8 cellular contexts compared by ENCODE assay signal in genomic region chr13:41061914-41062837, GRCh38. TPM values are rescaled to one million over a fixed set of nuclear protein-coding genes. Genes with fewer than 3 reads are reported as not detected.
DNase-seq lines count a peak whose midpoint lies in the region; ATAC-seq, FAIRE-seq and TF ChIP-seq lines count a peak whose summit lies in the region.

No MANE protein-coding gene starts in this region.

- 9% methylated on average over 15 of the region's 24 CpGs for WGBS in HepG2 (ENCODE audit: low lambda C conversion rate)

- intact Hi-C loops in HepG2 (cut with micrococcal nuclease; ENCODE audit: unreplicated experiment): loop anchor here (1.0 to 5.0 kb wide), 5 partner anchors 57 to 275 kb away; partner anchors contain the start of genes KBTBD6, NAA16 and SLC25A15

- TF ChIP-seq EP300 in HepG2 (IDR thresholded peaks at IDR 0.05; ENCODE audit: low read depth in 2 of 2, low read length in 2 of 2): no peak
- TF ChIP-seq EP300 in HepG2 (CRISPR knock-in tag; IDR thresholded peaks at IDR 0.05; ENCODE audit: borderline replicate concordance): no peak

- TF ChIP-seq CTCF in OCI-LY1 (IDR thresholded peaks at IDR 0.05; ENCODE audit: low read length) (no peak), HepG2 (CRISPR knock-in tag; IDR thresholded peaks at IDR 0.05) (no peak), thoracic aorta (IDR thresholded peaks at IDR 0.05) (no peak)

- in situ Hi-C loops in HepG2 (cut with HindIII; ENCODE audit: extremely low pct_ligation_motif_present, low pct_unique_long_range_greater_than_20kb): loop anchor here (10.0 kb wide), 1 partner anchor 133 kb away; the partner anchor contains the start of gene KBTBD7

- H3K4me1 ChIP-seq in OCI-LY1 (ENCODE audit: insufficient read depth, low read length, severe bottlenecking): peaks cover 41% of the 10 kb centered on the region
- H3K4me1 ChIP-seq in HepG2 (ENCODE audit: insufficient read depth, low read length): peaks cover 44% of the 10 kb centered on the region
- peaks cover 44 to 59% of the 10 kb centered on the region in 2 donors for H3K4me1 ChIP-seq in thoracic aorta (ENCODE audit: control insufficient read depth in 1 of 2, low read depth in 2 of 2)

- H3K27me3 ChIP-seq in OCI-LY1 (ENCODE audit: insufficient read depth, low read length) (no peaks in the 10 kb centered on the region), HepG2 (ENCODE audit: control insufficient read depth in 1 of 2, insufficient read depth in 2 of 2, low read length in 2 of 2) (no peaks in the 10 kb centered on the region; a peak in 1 of 5 replicates), thoracic aorta (replicated peaks; ENCODE audit: insufficient read depth) (no peaks in the 10 kb centered on the region)

- H3K36me3 ChIP-seq in OCI-LY1 (ENCODE audit: insufficient read depth, low read length) (peaks cover 26% of the 10 kb centered on the region), HepG2 (replicated peaks in 1 of 2; ENCODE audit: control insufficient read depth in 1 of 2, insufficient read depth in 2 of 2, low read length in 2 of 2) (peaks cover 2 to 19% of the 10 kb centered on the region in 2 experiments), thoracic aorta (peaks cover 8% of the 10 kb centered on the region)

- H3K9me3 ChIP-seq in OCI-LY1 (ENCODE audit: low read length): no peaks in the 10 kb centered on the region
- H3K9me3 ChIP-seq in HepG2 (ENCODE audit: low read length): no peaks in the 10 kb centered on the region
- no peaks in the 10 kb centered on the region for H3K9me3 ChIP-seq in thoracic aorta

- POLR2A ChIA-PET in HepG2 (lab: Yijun Ruan, JAX): interaction anchor here (1.0 to 2.7 kb wide), 5 partner anchors 15 to 198 kb away, joined by 3 to 35 read pairs (median 7); partner anchors contain the start of gene ELF1

- H3K9me2 ChIP-seq in OCI-LY1 (ENCODE audit: low read depth, low read length): no peaks in the 10 kb centered on the region

- no peak; the same call in 1 of the 2 replicates for TF ChIP-seq RAD21 in HepG2 (CRISPR knock-in tag; IDR thresholded peaks at IDR 0.05)

- H3F3A ChIP-seq in OCI-LY1 (ENCODE audit: insufficient read depth, low read length): no peaks in the 10 kb centered on the region

- H2AFZ ChIP-seq in OCI-LY1 (ENCODE audit: low read length) (no peak overlapping the region), HepG2 (ENCODE audit: low read length) (no peak overlapping the region)

- DNase-seq in AG08396 (ENCODE audit: low spot score): peak; percentile 62
- no peak for DNase-seq in HepG2 (ENCODE audit: low spot score)
- no peak for DNase-seq in thoracic aorta (ENCODE audit: low spot score)
- DNase-seq in cerebellar nuclear complex (lab: John Stamatoyannopoulos, UW): no peak

- ATAC-seq in GM18520 (IDR thresholded peaks at IDR 0.05; ENCODE audit: unreplicated experiment): peak; percentile 17
- peak; percentile 20 for ATAC-seq in HG03039 (IDR thresholded peaks at IDR 0.05; ENCODE audit: unreplicated experiment)
- peak; percentile 32 for ATAC-seq in HepG2
- peak; percentile 49 for ATAC-seq in thoracic aorta (ENCODE audit: insufficient number of reproducible peaks, low FRiP score, low read depth)

- no peak for TF ChIP-seq POLR2A in HepG2 (IDR thresholded peaks at IDR 0.05; ENCODE audit: insufficient read depth in 1 of 2, low read depth in 2 of 2, low read length in 2 of 2)

- CTCF ChIA-PET in HepG2 (lab: Yijun Ruan, JAX; ENCODE audit: low intra/inter-chr PET ratio, low total read pairs): no interaction called here

- no peak for FAIRE-seq in HepG2 (lab: Jason Lieb, UNC)

- peak overlapping the region; percentile 92 for H3K9ac ChIP-seq in OCI-LY1 (ENCODE audit: low read length)
- H3K9ac ChIP-seq in HepG2 (ENCODE audit: insufficient read depth, low read depth, low read length): peak overlapping the region; percentile 93

- peaks cover 28% of the 10 kb centered on the region; the same call in 1 of the 2 replicates for H3K79me2 ChIP-seq in OCI-LY1 (ENCODE audit: insufficient read depth, low read length)
- peaks cover 66% of the 10 kb centered on the region for H3K79me2 ChIP-seq in HepG2 (ENCODE audit: insufficient read depth, low read length)

- H3K4me3 ChIP-seq in OCI-LY1 (ENCODE audit: low read depth, low read length, poor library complexity, severe bottlenecking): peak overlapping the region; percentile 79
- H3K4me3 ChIP-seq in HepG2 (replicated peaks in 1 of 3; ENCODE audit: insufficient read depth in 1 of 3, low read depth in 2 of 3, low read length in 3 of 3): peak overlapping the region; percentile 84 to 96 (median 90)
- H3K4me3 ChIP-seq in thoracic aorta: peak overlapping the region; percentile 85

- H3K27ac ChIP-seq in OCI-LY1 (ENCODE audit: low read depth, low read length, poor library complexity, severe bottlenecking) (peak overlapping the region; percentile 90), cingulate gyrus (ENCODE audit: low read depth, low read length) (peak overlapping the region; percentile 98), HepG2 (ENCODE audit: extremely low read length, insufficient read depth, low read length) (peak overlapping the region; percentile 98), thoracic aorta (peak overlapping the region; percentile 98)

- BruUV-seq in HepG2 (replicated peaks; lab: Mats Ljungman, UMichigan): TSS peak; percentile 56

- no peaks in the 10 kb centered on the region for H4K20me1 ChIP-seq in OCI-LY1 (ENCODE audit: insufficient read depth, low read length)
- H4K20me1 ChIP-seq in HepG2 (ENCODE audit: insufficient read depth, low read length): peaks cover 17% of the 10 kb centered on the region

- H3K4me2 ChIP-seq in OCI-LY1 (ENCODE audit: low read length): peak overlapping the region; percentile 73
- H3K4me2 ChIP-seq in HepG2 (ENCODE audit: low read depth, low read length): peak overlapping the region; percentile 86

TF ChIP-seq in HepG2, 621 proteins besides CTCF, POLR2A, EP300 and RAD21 (continues in another document):
- no peak for TF ChIP-seq KLF13 (CRISPR knock-in tag; IDR thresholded peaks at IDR 0.05)

RNA-seq across cellular contexts. Expression of gene WBP4, which starts 0.9 kb away (rescaled TPM):
- total RNA-seq in HepG2 (2016; rRNA removed; fragmentation: Illumina TruSeq; extraction: Trizol) (11.7 and 16.8 TPM in 2 replicates), thoracic aorta (10 to 100 TPM; 11.1 to 16.5 TPM)
- 1.8 and 2.7 TPM in 2 replicates for total RNA-seq in HepG2 (2016; cell fraction: cytosol; rRNA removed; fragmentation: Illumina TruSeq; extraction: Trizol; ENCODE audit: low read depth)
- 12.5 and 16.9 TPM in 2 replicates for total RNA-seq in HepG2 (2016; cell fraction: insoluble cytoplasmic fraction; rRNA removed; fragmentation: Illumina TruSeq; extraction: Trizol)
- 4.5 and 4.9 TPM in 2 replicates for total RNA-seq in HepG2 (2016; cell fraction: membrane; rRNA removed; fragmentation: Illumina TruSeq; extraction: Trizol)
- 8.6 and 8.7 TPM in 2 replicates for total RNA-seq in HepG2 (2016; cell fraction: nucleus; rRNA removed; fragmentation: Illumina TruSeq; extraction: Trizol)
- polyA plus RNA-seq in HepG2 (2011; rRNA removed): 5.6 and 6.7 TPM in 2 replicates
- polyA plus RNA-seq in HepG2 (2011; cell fraction: cytosol; rRNA removed): 2.7 and 3.8 TPM in 2 replicates
- 2.8 and 4.4 TPM in 2 replicates for polyA plus RNA-seq in HepG2 (2011; cell fraction: nucleus; rRNA removed)
- 9.8 and 11.1 TPM in 2 replicates for polyA plus RNA-seq in HepG2 (2012)
- 1.0 and 1.1 TPM in 2 replicates for polyA plus RNA-seq in HepG2 (2016; cell fraction: cytosol; fragmentation: Illumina TruSeq; extraction: Trizol; ENCODE audit: low read depth)
- 18.0 and 18.9 TPM in 2 replicates for polyA plus RNA-seq in HepG2 (2016; cell fraction: insoluble cytoplasmic fraction; fragmentation: Illumina TruSeq; extraction: Trizol; ENCODE audit: low read depth)
- 2.6 and 3.2 TPM in 2 replicates for polyA plus RNA-seq in HepG2 (2016; cell fraction: membrane; fragmentation: Illumina TruSeq; extraction: Trizol; ENCODE audit: low read depth)
- 14.5 and 15.5 TPM in 2 replicates for polyA plus RNA-seq in HepG2 (2016; cell fraction: nucleus; fragmentation: Illumina TruSeq; extraction: Trizol; ENCODE audit: insufficient read depth, low read depth)
- 0.91 and 1.3 TPM in 2 replicates for polyA minus RNA-seq in HepG2 (2011; rRNA and poly(A)+ RNA removed; ENCODE audit: low replicate concordance)
- 3.2 and 3.7 TPM in 2 replicates for polyA minus RNA-seq in HepG2 (2011; cell fraction: cytosol; rRNA and poly(A)+ RNA removed)
- polyA minus RNA-seq in HepG2 (2011; cell fraction: nucleus; rRNA and poly(A)+ RNA removed): 8.1 and 9.2 TPM in 2 replicates

RNA-seq across cellular contexts. Expression of gene ELF1, which starts 43.1 kb away (rescaled TPM):
- 71.5 and 91.5 TPM in 2 replicates for total RNA-seq in HepG2 (2016; rRNA removed; fragmentation: Illumina TruSeq; extraction: Trizol)
- 12.1 and 14.2 TPM in 2 replicates for total RNA-seq in HepG2 (2016; cell fraction: cytosol; rRNA removed; fragmentation: Illumina TruSeq; extraction: Trizol; ENCODE audit: low read depth)
- 70.6 and 87.4 TPM in 2 replicates for total RNA-seq in HepG2 (2016; cell fraction: insoluble cytoplasmic fraction; rRNA removed; fragmentation: Illumina TruSeq; extraction: Trizol)
- total RNA-seq in HepG2 (2016; cell fraction: membrane; rRNA removed; fragmentation: Illumina TruSeq; extraction: Trizol): 24.5 and 26.2 TPM in 2 replicates
- total RNA-seq in HepG2 (2016; cell fraction: nucleus; rRNA removed; fragmentation: Illumina TruSeq; extraction: Trizol): 78.4 and 79.2 TPM in 2 replicates
- 24.6 and 26.5 TPM in 2 replicates for polyA plus RNA-seq in HepG2 (2011; rRNA removed)
- 14.1 and 18.0 TPM in 2 replicates for polyA plus RNA-seq in HepG2 (2011; cell fraction: cytosol; rRNA removed)
- 15.7 and 16.1 TPM in 2 replicates for polyA plus RNA-seq in HepG2 (2011; cell fraction: nucleus; rRNA removed)
- 28.9 and 32.2 TPM in 2 replicates for polyA plus RNA-seq in HepG2 (2012)
- polyA plus RNA-seq in HepG2 (2016; cell fraction: cytosol; fragmentation: Illumina TruSeq; extraction: Trizol; ENCODE audit: low read depth): 1.6 and 1.9 TPM in 2 replicates
- 55.8 and 56.2 TPM in 2 replicates for polyA plus RNA-seq in HepG2 (2016; cell fraction: insoluble cytoplasmic fraction; fragmentation: Illumina TruSeq; extraction: Trizol; ENCODE audit: low read depth)
- polyA plus RNA-seq in HepG2 (2016; cell fraction: membrane; fragmentation: Illumina TruSeq; extraction: Trizol; ENCODE audit: low read depth): 6.4 and 6.6 TPM in 2 replicates
- 46.4 and 47.1 TPM in 2 replicates for polyA plus RNA-seq in HepG2 (2016; cell fraction: nucleus; fragmentation: Illumina TruSeq; extraction: Trizol; ENCODE audit: insufficient read depth, low read depth)
- 18.2 and 60.6 TPM in 2 replicates for polyA minus RNA-seq in HepG2 (2011; rRNA and poly(A)+ RNA removed; ENCODE audit: low replicate concordance)
- 29.5 and 31.8 TPM in 2 replicates for polyA minus RNA-seq in HepG2 (2011; cell fraction: cytosol; rRNA and poly(A)+ RNA removed)
- polyA minus RNA-seq in HepG2 (2011; cell fraction: nucleus; rRNA and poly(A)+ RNA removed): 77.6 and 81.4 TPM in 2 replicates
- total RNA-seq in thoracic aorta: 10 to 100 TPM; 54.7 to 99.9 TPM
